Comparison of ENCODE assay signal across 8 cellular contexts in genomic region chr4:38867478-38868054, GRCh38. TPM values are rescaled to one million over a fixed set of nuclear protein-coding genes. Genes with fewer than 3 reads are reported as not detected.
DNase-seq lines count a peak whose midpoint lies in the region; ATAC-seq and TF ChIP-seq lines count a peak whose summit lies in the region.

FAM114A1 (plus strand) TSS chr4:38867806; CDS start chr4:38878079, 10,273 bp downstream.

- intact Hi-C loops in CD14-positive monocyte (cut with micrococcal nuclease) = loop anchor here in 1 of 2 donors (10.0 kb wide), 1 partner anchor 793 kb away; no protein-coding TSS in a partner anchor
- intact Hi-C loops in cardiac septum (cut with DNase I) = loop anchor here (5.0 kb wide), 1 partner anchor 205 kb away; the partner anchor contains the start of gene KLF3

- no peaks in the 10 kb centered on the region for H3K27me3 ChIP-seq in OCI-LY3 (ENCODE audit: low read depth, low read length)

- peak within 1 kb of the TSS; percentile 88 for H3K4me2 ChIP-seq in OCI-LY3 (ENCODE audit: low read length)

- H3K36me3 Mint-ChIP-seq in CD14-positive monocyte = peaks cover 6 to 9% of the 10 kb centered on the region in 2 donors

- no peak for TF ChIP-seq CTCF in CD14-positive monocyte (IDR thresholded peaks at IDR 0.05)
- TF ChIP-seq CTCF in OCI-LY3 (IDR thresholded peaks at IDR 0.05; ENCODE audit: low read depth, low read length) = no peak
- TF ChIP-seq CTCF in omental fat pad (IDR thresholded peaks at IDR 0.05) = no peak

- peak within 1 kb of the TSS; percentile 91 for H2AFZ ChIP-seq in OCI-LY3 (ENCODE audit: low read depth, low read length)

- ATAC-seq in GM18867 (IDR thresholded peaks at IDR 0.05; ENCODE audit: unreplicated experiment) (peak; percentile 93), HG03095 (IDR thresholded peaks at IDR 0.05; ENCODE audit: unreplicated experiment) (peak; percentile 94), omental fat pad (ENCODE audit: low FRiP score) (peak; percentile 94)

- no peak within 1 kb of the TSS for H3K27ac ChIP-seq in OCI-LY3 (ENCODE audit: low read length)

- no peaks in the 10 kb centered on the region for H3K79me2 ChIP-seq in OCI-LY3 (ENCODE audit: low read length)

- no peaks in the 10 kb centered on the region for H3K9me3 ChIP-seq in OCI-LY3 (ENCODE audit: insufficient read depth, low read length)

- H3K4me3 Mint-ChIP-seq in CD14-positive monocyte = peak within 1 kb of the TSS; percentile 74 to 88

- peak within 1 kb of the TSS; percentile 77 for H3K9ac ChIP-seq in OCI-LY3 (ENCODE audit: low read length)

- H3K4me1 Mint-ChIP-seq in CD14-positive monocyte = peaks cover 39% of the 10 kb centered on the region

- H3K4me1 ChIP-seq in OCI-LY3 (ENCODE audit: low read length) = peaks cover 16% of the 10 kb centered on the region

- H4K20me1 ChIP-seq in OCI-LY3 (ENCODE audit: insufficient read depth, low read length) = no peaks in the 10 kb centered on the region

- DNase-seq in CD14-positive monocyte (ENCODE audit: low spot score) (peak; percentile 53), amniotic stem cell (lab: John Stamatoyannopoulos, UW) (peak; percentile 58), cardiac septum (ENCODE audit: low spot score) (peak; percentile 90), omental fat pad (ENCODE audit: low spot score) (no peak), OCI-M2 (lab: John Stamatoyannopoulos, UW; ENCODE audit: unreplicated experiment) (no peak)

- peak within 1 kb of the TSS; percentile 75 to 89 (median 87) for H3K27ac Mint-ChIP-seq in CD14-positive monocyte

- H3K9me3 Mint-ChIP-seq in CD14-positive monocyte = no peaks in the 10 kb centered on the region

- H3K4me3 ChIP-seq in OCI-LY3 (ENCODE audit: low read length) = peak within 1 kb of the TSS; percentile 81

- H3K27me3 Mint-ChIP-seq in CD14-positive monocyte (ENCODE audit: low read depth in 3 of 3) = no peaks in the 10 kb centered on the region

- H3K36me3 ChIP-seq in OCI-LY3 (replicated peaks; ENCODE audit: low read depth, low read length) = no peaks in the 10 kb centered on the region

RNA-seq across cellular contexts. Expression of gene FAM114A1, which starts in this region (rescaled TPM):
- 1 to 10 TPM; 3.2 to 4.1 TPM for polyA plus RNA-seq in CD14-positive monocyte
- 26.1 TPM for total RNA-seq in cardiac septum
- total RNA-seq in omental fat pad = 100 to 1,000 TPM in 2 of 4 donors, 10 to 100 TPM in 2; 59.8 to 132 (median 103) TPM

Comparison
In these comparisons a context has a peak if more than half of its experiments do, and no peak if none do; other contexts are left out.
1. DNase-seq: peak in CD14-positive monocyte (single experiment), amniotic stem cell (single experiment) and cardiac septum (single experiment); none in omental fat pad (single experiment) and OCI-M2 (single experiment).
2. Peak in every context shown above with its lines, with median percentiles within 50 percentile points of each other: ATAC-seq.